14 cellular contexts compared by ENCODE assay signal in genomic region chr2:38523728-38524437, GRCh38.
DNase-seq lines count a peak whose midpoint lies in the region; TF ChIP-seq lines count a peak whose summit lies in the region.
"Had no signal": no experiment of that assay in that cellular context is flagged by ENCODE, and none has a peak within 500 bp of the region (broad histone marks: within the 10 kb centered on the region; RNA-seq: fewer than 3 reads in every experiment).

No MANE protein-coding gene starts in this region.

- no peaks in the 10 kb centered on the region for H3K79me2 ChIP-seq in OCI-LY3 (ENCODE audit: low read length)
- no peaks in the 10 kb centered on the region for H3K79me2 ChIP-seq in smooth muscle cell (ENCODE audit: low read depth)

- TF ChIP-seq EP300 in esophagus muscularis mucosa (IDR thresholded peaks at IDR 0.05) (no peak), sigmoid colon (IDR thresholded peaks at IDR 0.05) (no peak)

- intact Hi-C loops in esophagus muscularis mucosa (cut with DNase I) (no loop called here), sigmoid colon (cut with DNase I) (no loop called here)

- peaks cover 3% of the 10 kb centered on the region for H3F3A ChIP-seq in smooth muscle cell (ENCODE audit: low read depth)

- no peaks in the 10 kb centered on the region for H3K36me3 ChIP-seq in OCI-LY3 (replicated peaks; ENCODE audit: low read depth, low read length)
- no peaks in the 10 kb centered on the region for H3K36me3 ChIP-seq in esophagus muscularis mucosa
- no peaks in the 10 kb centered on the region for H3K36me3 ChIP-seq in sigmoid colon
- no peaks in the 10 kb centered on the region for H3K36me3 ChIP-seq in smooth muscle cell (ENCODE audit: low read depth)
- H3K36me3 ChIP-seq: upper lobe of left lung had no signal

- H3K9ac ChIP-seq in OCI-LY3 (ENCODE audit: low read length) (no peak overlapping the region), smooth muscle cell (ENCODE audit: low read depth) (no peak overlapping the region)

- 43% methylated on average over 11 of the region's 11 CpGs for WGBS in esophagus muscularis mucosa
- WGBS in sigmoid colon, 2 donors: 73 to 79% methylated on average over 11 of the region's 11 CpGs
- 69% methylated on average over 11 of the region's 11 CpGs for WGBS in smooth muscle cell (ENCODE audit: low lambda C conversion rate)

- DNase-seq in DMS 273 (lab: John Stamatoyannopoulos, UW; ENCODE audit: unreplicated experiment): peak; percentile 58
- DNase-seq in DMS 273 treated with DMSO at 0.1 percent for 48 hours (lab: John Stamatoyannopoulos, UW): no peak
- no peak for DNase-seq in esophagus muscularis mucosa (ENCODE audit: extremely low spot score)
- no peak for DNase-seq in sigmoid colon
- DNase-seq in activated CD4-positive, alpha-beta T cell treated with anti-CD3 and anti-CD28 coated beads for 1 hour: no peak
- DNase-seq in smooth muscle cell (lab: John Stamatoyannopoulos, UW; ENCODE audit: unreplicated experiment): no peak
- no peak for DNase-seq in stimulated activated CD4-positive, alpha-beta T cell treated with anti-CD3 and anti-CD28 coated beads, Interleukin-4, amount 100 ng/mL, for 1 hour
- DNase-seq: activated CD8-positive, alpha-beta memory T cell treated with anti-CD3 and anti-CD28 coated beads, Interleukin-2, amount 50 U/mL, for 48 hours; dorsolateral prefrontal cortex; left cardiac atrium; NCI-H1105; upper lobe of left lung had no signal

- H3K27ac ChIP-seq in OCI-LY3 (ENCODE audit: low read length) (no peak overlapping the region), esophagus muscularis mucosa (replicated peaks in 1 of 4) (peak overlapping the region; percentile 52 to 85 (median 63)), sigmoid colon (peak overlapping the region; percentile 20 to 43 (median 36)), smooth muscle cell (ENCODE audit: low read depth) (no peak overlapping the region)
- H3K27ac ChIP-seq: 22Rv1, dorsolateral prefrontal cortex, upper lobe of left lung had no signal

- TF ChIP-seq POLR2A in esophagus muscularis mucosa (IDR thresholded peaks at IDR 0.05; ENCODE audit: low read depth): no peak
- no peak for TF ChIP-seq POLR2A in sigmoid colon (IDR thresholded peaks at IDR 0.05)

- TF ChIP-seq CTCF in OCI-LY3 (IDR thresholded peaks at IDR 0.05; ENCODE audit: low read depth, low read length) (peak; percentile 32; the same call in 1 of the 2 replicates), esophagus muscularis mucosa (IDR thresholded peaks at IDR 0.05) (peak; percentile 16 to 31 (median 22)), sigmoid colon (IDR thresholded peaks at IDR 0.05) (no peak), smooth muscle cell (IDR thresholded peaks at IDR 0.05; ENCODE audit: borderline replicate concordance, insufficient read depth, poor library complexity, severe bottlenecking) (no peak)

- no peak overlapping the region for H3K4me2 ChIP-seq in OCI-LY3 (ENCODE audit: low read length)
- no peak overlapping the region for H3K4me2 ChIP-seq in smooth muscle cell

- H3K4me1 ChIP-seq in OCI-LY3 (ENCODE audit: low read length) (peaks cover 23% of the 10 kb centered on the region), esophagus muscularis mucosa (peaks cover 4 to 51% (median 37%) of the 10 kb centered on the region in 4 donors), sigmoid colon (peaks cover 0 to 30% (median 11%) of the 10 kb centered on the region in 4 donors), smooth muscle cell (ENCODE audit: low read depth) (peaks cover 4% of the 10 kb centered on the region)

- H4K20me1 ChIP-seq in OCI-LY3 (ENCODE audit: insufficient read depth, low read length): no peaks in the 10 kb centered on the region
- H4K20me1 ChIP-seq in smooth muscle cell (ENCODE audit: low read depth): no peaks in the 10 kb centered on the region

- no peaks in the 10 kb centered on the region for H3K9me3 ChIP-seq in OCI-LY3 (ENCODE audit: insufficient read depth, low read length)
- no peaks in the 10 kb centered on the region for H3K9me3 ChIP-seq in esophagus muscularis mucosa
- H3K9me3 ChIP-seq in sigmoid colon: no peaks in the 10 kb centered on the region
- no peaks in the 10 kb centered on the region for H3K9me3 ChIP-seq in smooth muscle cell (replicated peaks; ENCODE audit: low read depth)
- H3K9me3 ChIP-seq: upper lobe of left lung had no signal

- H2AFZ ChIP-seq in OCI-LY3 (ENCODE audit: low read depth, low read length): no peak overlapping the region
- H2AFZ ChIP-seq in smooth muscle cell (ENCODE audit: low read depth): no peak overlapping the region

- H3K4me3 ChIP-seq in OCI-LY3 (ENCODE audit: low read length) (no peak overlapping the region), esophagus muscularis mucosa (no peak overlapping the region), sigmoid colon (no peak overlapping the region), smooth muscle cell (no peak overlapping the region)
- H3K4me3 ChIP-seq: dorsolateral prefrontal cortex, upper lobe of left lung had no signal

- H3K27me3 ChIP-seq in OCI-LY3 (ENCODE audit: low read depth, low read length) (no peaks in the 10 kb centered on the region), esophagus muscularis mucosa (no peaks in the 10 kb centered on the region), sigmoid colon (no peaks in the 10 kb centered on the region), smooth muscle cell (ENCODE audit: low read depth) (no peaks in the 10 kb centered on the region)

Comparison
In these comparisons a context has a peak if more than half of its experiments do, and no peak if none do; other contexts are left out.
1. H3K27ac ChIP-seq: peak in esophagus muscularis mucosa (4 of 4) and sigmoid colon (4 of 4); none in OCI-LY3 (single experiment) and smooth muscle cell (single experiment).
2. CTCF ChIP-seq: peak in OCI-LY3 (single experiment) and esophagus muscularis mucosa (3 of 3); none in sigmoid colon (0 of 4) and smooth muscle cell (single experiment).